Comparison of ENCODE assay signal across 11 cellular contexts in the genomic region with DNA sequence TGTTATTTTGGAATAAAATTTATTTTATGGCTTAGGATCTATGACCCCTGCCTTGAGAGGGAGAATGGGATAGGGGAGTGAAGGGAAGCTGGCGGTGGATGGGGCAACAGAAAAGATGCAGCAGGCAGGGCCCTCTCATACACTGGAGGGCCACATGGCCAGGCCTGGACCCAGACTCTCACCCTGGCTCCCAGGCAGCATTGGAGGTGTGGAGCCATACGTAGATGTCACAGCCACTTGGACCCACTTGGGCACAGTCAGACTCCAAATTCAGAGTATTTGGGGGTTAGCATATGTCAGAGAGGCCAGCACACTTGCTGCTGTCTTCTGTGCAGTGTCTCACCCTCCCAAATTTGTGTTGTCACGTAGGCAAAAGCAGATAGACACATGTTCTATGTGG. TPM values are rescaled to one million over a fixed set of nuclear protein-coding genes. Genes with fewer than 3 reads are reported as not detected.
DNase-seq lines count a peak whose midpoint lies in the region; TF ChIP-seq lines count a peak whose summit lies in the region.
"Had no signal": no experiment of that assay in that cellular context is flagged by ENCODE, and none has a peak within 500 bp of the region (broad histone marks: within the 10 kb centered on the region; RNA-seq: fewer than 3 reads in every experiment).

No MANE protein-coding gene starts in this region.

- intact Hi-C loops in prostate gland (cut with DNase I), result loop anchor here (2.0 kb wide), 1 partner anchor 15 kb away; the partner anchor contains the start of gene STAT6

- DNase-seq in D341Med (ENCODE audit: low spot score), result peak; percentile 13
- DNase-seq in NT2/D1 (ENCODE audit: low read depth, low spot score), result no peak
- DNase-seq in chondrocyte (ENCODE audit: low spot score), result no peak
- no peak for DNase-seq in prostate gland (ENCODE audit: low spot score)
- no peak for DNase-seq in islet precursor cell
- no peak for DNase-seq in NCI-H82 (lab: John Stamatoyannopoulos, UW)
- no peak for DNase-seq in trophoblast cell
- no peak for DNase-seq in NCI-H345 treated with DMSO at 0.1 percent for 48 hours (lab: John Stamatoyannopoulos, UW; ENCODE audit: unreplicated experiment)
- DNase-seq: DND-41, NCI-H1694, PC-3 had no signal

- no peak overlapping the region for H2AFZ ChIP-seq in trophoblast cell (ENCODE audit: insufficient read depth, low read length, poor library complexity)

- no peak overlapping the region for H3K4me3 Mint-ChIP-seq in chondrocyte (ENCODE audit: unreplicated experiment)

- peak overlapping the region; percentile 79 to 99 for H3K27ac ChIP-seq in prostate gland
- no peak overlapping the region for H3K27ac ChIP-seq in trophoblast cell (ENCODE audit: low read depth, low read length)

- no peaks in the 10 kb centered on the region for H3K27me3 Mint-ChIP-seq in chondrocyte (ENCODE audit: low read depth)

- H4K12ac ChIP-seq in trophoblast cell (ENCODE audit: low read depth, low read length), result no peak overlapping the region

- no peak for TF ChIP-seq POLR2A in prostate gland (IDR thresholded peaks at IDR 0.05)

- H3K27me3 ChIP-seq in NT2/D1 (ENCODE audit: insufficient read depth, insufficient read length), result no peaks in the 10 kb centered on the region
- H3K27me3 ChIP-seq in prostate gland (replicated peaks; ENCODE audit: insufficient read depth), result no peaks in the 10 kb centered on the region
- no peaks in the 10 kb centered on the region for H3K27me3 ChIP-seq in trophoblast cell (ENCODE audit: insufficient read depth, low read length)

- H3K18ac ChIP-seq in trophoblast cell (ENCODE audit: low read length), result no peak overlapping the region

- 59% methylated on average over 3 of the region's 3 CpGs for whole genome bisulfite sequencing in prostate gland
- WGBS in trophoblast cell (ENCODE audit: extremely low coverage, insufficient coverage, insufficient read length), result no CpG with 5 or more reads among the region's 3 CpGs

- peaks cover 7% of the 10 kb centered on the region for H3K79me2 ChIP-seq in trophoblast cell (ENCODE audit: control insufficient read depth, insufficient read depth, low read length, poor library complexity)

- no peak overlapping the region for H2BK12ac ChIP-seq in trophoblast cell (ENCODE audit: low read length)

- H3K9ac ChIP-seq in NT2/D1 (ENCODE audit: insufficient read length, low read depth) (peak overlapping the region; percentile 50), trophoblast cell (ENCODE audit: low read length) (no peak overlapping the region)

- H2BK5ac ChIP-seq in trophoblast cell (ENCODE audit: low read depth, low read length, poor library complexity), result no peak overlapping the region

- H3K23ac ChIP-seq in trophoblast cell (ENCODE audit: low read length), result no peak overlapping the region

- no peak overlapping the region for H3K4me3 ChIP-seq in NT2/D1 (ENCODE audit: insufficient read length, low read depth)
- no peak overlapping the region for H3K4me3 ChIP-seq in prostate gland
- no peak overlapping the region for H3K4me3 ChIP-seq in trophoblast cell (ENCODE audit: low read depth, low read length)

- peaks cover 8% of the 10 kb centered on the region for H3K79me1 ChIP-seq in trophoblast cell (ENCODE audit: low read length)

- peak overlapping the region; percentile 57 for H3K27ac Mint-ChIP-seq in chondrocyte (ENCODE audit: unreplicated experiment)

- no peak overlapping the region for H3K4me2 ChIP-seq in trophoblast cell (ENCODE audit: low read length)

- no peak overlapping the region for H3K4ac ChIP-seq in trophoblast cell (ENCODE audit: low read depth, low read length)

- TF ChIP-seq CTCF in chondrocyte (IDR thresholded peaks at IDR 0.05) (no peak), prostate gland (IDR thresholded peaks at IDR 0.05) (no peak)

- H3K14ac ChIP-seq in trophoblast cell (ENCODE audit: low read length), result no peak overlapping the region

- H3K4me1 ChIP-seq in NT2/D1 (ENCODE audit: insufficient read depth, insufficient read length) (peaks cover 33% of the 10 kb centered on the region), prostate gland (replicated peaks) (peaks cover 34% of the 10 kb centered on the region), trophoblast cell (ENCODE audit: control insufficient read depth in 1 of 2, insufficient read depth in 2 of 2, low read length in 2 of 2) (peaks cover 18 to 21% of the 10 kb centered on the region in 2 experiments)

- H4K91ac ChIP-seq in trophoblast cell (ENCODE audit: low read depth, low read length), result no peak overlapping the region

- H2AK5ac ChIP-seq in trophoblast cell (ENCODE audit: low read length), result no peak overlapping the region

- H3K36me3 ChIP-seq in NT2/D1 (ENCODE audit: insufficient read depth, insufficient read length, low read length), result peaks cover 96% of the 10 kb centered on the region
- H3K36me3 ChIP-seq in prostate gland, result peaks cover 14 to 15% of the 10 kb centered on the region in 2 donors
- H3K36me3 ChIP-seq in trophoblast cell (ENCODE audit: control insufficient read depth in 1 of 2, insufficient read depth in 2 of 2, low read length in 2 of 2), result peaks cover 73 to 83% of the 10 kb centered on the region in 2 experiments

- no peak overlapping the region for H4K8ac ChIP-seq in trophoblast cell (ENCODE audit: low read depth, low read length)

- H3K9me3 Mint-ChIP-seq in chondrocyte (ENCODE audit: low read depth), result no peaks in the 10 kb centered on the region

- H3K4me1 Mint-ChIP-seq in chondrocyte (ENCODE audit: low read depth), result peaks cover 45% of the 10 kb centered on the region

- H3K9me3 ChIP-seq in NT2/D1 (ENCODE audit: insufficient read depth, low read length) (no peaks in the 10 kb centered on the region), prostate gland (no peaks in the 10 kb centered on the region), trophoblast cell (ENCODE audit: insufficient read depth, low read depth, low read length) (peaks cover 2% of the 10 kb centered on the region)

- H3K36me3 Mint-ChIP-seq in chondrocyte (ENCODE audit: low read depth), result peaks cover 19% of the 10 kb centered on the region

- H2BK120ac ChIP-seq in trophoblast cell (ENCODE audit: insufficient read depth, low read length, poor library complexity), result no peak overlapping the region

RNA-seq across cellular contexts. Expression of gene NAB2, which starts 6.5 kb away (rescaled TPM):
- total RNA-seq in chondrocyte, result 30.7 to 32.5 TPM (median 31.1 TPM) in 3 replicates
- total RNA-seq in prostate gland, result 10 to 100 TPM; 19.0 to 65.5 TPM
- 26.6 and 26.8 TPM in 2 replicates for polyA plus RNA-seq in trophoblast cell (2013)

RNA-seq across cellular contexts. Expression of gene STAT6, which starts 15.7 kb away (rescaled TPM):
- total RNA-seq in chondrocyte (89.4 to 101 TPM (median 94.2 TPM) in 3 replicates), prostate gland (100 to 1,000 TPM; 124 to 237 TPM)
- 48.8 and 53.2 TPM in 2 replicates for polyA plus RNA-seq in trophoblast cell (2013)

RNA-seq across cellular contexts. Expression of gene NEMP1, which starts 16.8 kb away (rescaled TPM):
- total RNA-seq in chondrocyte (11.7 to 14.7 TPM (median 12.9 TPM) in 3 replicates), prostate gland (10 to 100 TPM; 10.8 to 13.0 TPM)
- polyA plus RNA-seq in trophoblast cell (2013), result 11.6 and 12.1 TPM in 2 replicates

RNA-seq across cellular contexts. Expression of gene LRP1, which starts 32.8 kb away (rescaled TPM):
- total RNA-seq in chondrocyte (448 to 583 TPM (median 463 TPM) in 3 replicates), prostate gland (100 to 1,000 TPM in 1 of 2 donors, 10 to 100 TPM in 1; 53.5 to 198 TPM)
- polyA plus RNA-seq in trophoblast cell (2013), result 45.9 and 49.7 TPM in 2 replicates

RNA-seq across cellular contexts. Expression of gene MYO1A, which starts 45.5 kb away (rescaled TPM):
- total RNA-seq in chondrocyte (0.48 TPM in 1 of 3 replicates, not detected in the others), prostate gland (under 1 TPM; 0.09 to 0.74 TPM)
- polyA plus RNA-seq in trophoblast cell (2013), result 0.04 TPM in 1 of 2 replicates, not detected in the other
- total RNA-seq: PC-3 had no signal
